Comparison of ENCODE assay signal across 36 cellular contexts in genomic region chr5:107764282-107764681, GRCh38.
"Had no signal": no experiment of that assay in that cellular context is flagged by ENCODE, and none has a peak within 500 bp of the region (broad histone marks: within the 10 kb centered on the region; RNA-seq: fewer than 3 reads in every experiment).

No MANE protein-coding gene starts in this region.

- ATAC-seq: activated CD8-positive, alpha-beta memory T cell treated with anti-CD3 and anti-CD28 coated beads, Interleukin-2, amount 10 ng/mL, durations not matched to agents 7 days and 5 days; activated CD8-positive, alpha-beta T cell treated with anti-CD3 and anti-CD28 coated beads for 36 hours; activated naive CD8-positive, alpha-beta T cell treated with anti-CD3 and anti-CD28 coated beads, Interleukin-2, amount 50 U/mL, for 24 hours had no signal

- H3K4me1 ChIP-seq: ascending aorta had no signal

- H3K9me3 ChIP-seq: ascending aorta had no signal

- H3K27ac Mint-ChIP-seq: activated B cell treated with CpG ODN at 0.5 μM for 24 hours; activated CD4-positive, alpha-beta memory T cell treated with anti-CD3 and anti-CD28 coated beads for 36 hours; activated CD4-positive, alpha-beta T cell treated with anti-CD3 and anti-CD28 coated beads, Interleukin-2, amount 10 ng/mL, durations not matched to agents 24 days and 14 days; activated CD8-positive, alpha-beta memory T cell treated with anti-CD3 and anti-CD28 coated beads, Interleukin-2, amount 10 ng/mL, durations not matched to agents 7 days and 5 days; activated CD8-positive, alpha-beta T cell treated with anti-CD3 and anti-CD28 coated beads for 36 hours; activated naive CD4-positive, alpha-beta T cell treated with anti-CD3 and anti-CD28 coated beads, Interleukin-2, amount 10 ng/mL, durations not matched to agents 7 days and 5 days; activated naive CD4-positive, alpha-beta T cell treated with anti-CD3 and anti-CD28 coated beads, Interleukin-2, amount 50 U/mL, for 24 hours; activated naive CD8-positive, alpha-beta T cell; activated naive CD8-positive, alpha-beta T cell treated with anti-CD3 and anti-CD28 coated beads, Interleukin-2, amount 10 ng/mL, durations not matched to agents 7 days and 5 days; activated naive CD8-positive, alpha-beta T cell treated with anti-CD3 and anti-CD28 coated beads, Interleukin-2, amount 50 U/mL, for 24 hours; activated T-cell treated with anti-CD3 and anti-CD28 coated beads, Interleukin-2, amount 50 U/mL, for 24 hours; activated T-helper 2 cell treated with anti-CD3 and anti-CD28 coated beads, Interferon-gamma antibody, Interleukin-2, Interleukin-4, amounts not matched to agents 10 μg/mL and 5 μg/mL and 100 μg/mL, durations not matched to agents 14 hours and 24 hours and 36 hours; brain; T-helper 1 cell treated with Interleukin-12 subunit alpha and Interleukin-12 subunit beta and Interleukin-4 antibody, amounts not matched to agents 30 μg/mL and 1 μg/mL, for 36 hours; T-helper 2 cell treated with Interferon-gamma antibody and Interleukin-4, amounts not matched to agents 5 μg/mL and 100 μg/mL, for 36 hours had no signal

- H3K27me3 ChIP-seq: ascending aorta had no signal

- DNase-seq: activated B cell treated with CpG ODN at 0.5 μM for 24 hours; activated CD4-positive, alpha-beta memory T cell treated with anti-CD3 and anti-CD28 coated beads for 36 hours; activated CD4-positive, alpha-beta T cell treated with anti-CD3 and anti-CD28 coated beads for 4 hours; activated CD4-positive, alpha-beta T cell treated with anti-CD3 and anti-CD28 coated beads, Interleukin-2, amount 10 ng/mL, durations not matched to agents 24 days and 14 days; activated CD4-positive, alpha-beta T cell treated with anti-CD3 and anti-CD28 coated beads, Interleukin-2, amount 50 U/mL, for 1 hour; activated CD4-positive, alpha-beta T cell treated with anti-CD3 and anti-CD28 coated beads, Interleukin-2, amount 50 U/mL, for 4 hours; activated CD4-positive, CD25-positive, alpha-beta regulatory T cell treated with anti-CD3 and anti-CD28 coated beads, Interleukin-2, amount 50 U/mL, for 72 hours; activated CD8-positive, alpha-beta memory T cell treated with anti-CD3 and anti-CD28 coated beads for 24 hours; activated CD8-positive, alpha-beta memory T cell treated with anti-CD3 and anti-CD28 coated beads, Interleukin-2, amount 10 ng/mL, durations not matched to agents 7 days and 5 days; activated CD8-positive, alpha-beta memory T cell treated with anti-CD3 and anti-CD28 coated beads, Interleukin-2, amount 50 U/mL, for 48 hours; activated CD8-positive, alpha-beta T cell treated with anti-CD3 and anti-CD28 coated beads for 36 hours; activated effector memory CD4-positive, alpha-beta T cell treated with Interleukin-2 at 50 U/mL for 16 hours; activated gamma-delta T cell; activated naive CD4-positive, alpha-beta T cell treated with anti-CD3 and anti-CD28 coated beads, Interleukin-2, amount 10 ng/mL, durations not matched to agents 7 days and 5 days; activated naive CD4-positive, alpha-beta T cell treated with Interleukin-2 at 50 U/mL for 16 hours; activated naive CD8-positive, alpha-beta T cell treated with anti-CD3 and anti-CD28 coated beads, Interleukin-2, amount 10 ng/mL, durations not matched to agents 7 days and 5 days; activated naive CD8-positive, alpha-beta T cell treated with anti-CD3 and anti-CD28 coated beads, Interleukin-2, amount 50 U/mL, for 24 hours; activated T-cell treated with anti-CD3 and anti-CD28 coated beads, Interleukin-2, amount 50 U/mL, for 24 hours; activated T-cell treated with anti-CD3 and anti-CD28 coated beads, Interleukin-2, amount 50 U/mL, for 48 hours; amygdala; anterior cingulate cortex; caudate nucleus; cerebellar nuclear complex; T-helper 1 cell; T-helper 2 cell; T-helper 9 cell had no signal

- H3K36me3 ChIP-seq: ascending aorta, cardiac muscle cell had no signal

- H3K4me3 Mint-ChIP-seq: activated B cell treated with CpG ODN at 0.5 μM for 24 hours; activated CD4-positive, alpha-beta memory T cell treated with anti-CD3 and anti-CD28 coated beads for 36 hours; activated CD4-positive, alpha-beta T cell treated with anti-CD3 and anti-CD28 coated beads, Interleukin-2, amount 10 ng/mL, durations not matched to agents 24 days and 14 days; activated CD8-positive, alpha-beta memory T cell treated with anti-CD3 and anti-CD28 coated beads, Interleukin-2, amount 10 ng/mL, durations not matched to agents 7 days and 5 days; activated CD8-positive, alpha-beta T cell treated with anti-CD3 and anti-CD28 coated beads for 36 hours; activated naive CD4-positive, alpha-beta T cell treated with anti-CD3 and anti-CD28 coated beads, Interleukin-2, amount 10 ng/mL, durations not matched to agents 7 days and 5 days; activated naive CD4-positive, alpha-beta T cell treated with anti-CD3 and anti-CD28 coated beads, Interleukin-2, amount 50 U/mL, for 24 hours; activated naive CD8-positive, alpha-beta T cell; activated naive CD8-positive, alpha-beta T cell treated with anti-CD3 and anti-CD28 coated beads, Interleukin-2, amount 10 ng/mL, durations not matched to agents 7 days and 5 days; activated naive CD8-positive, alpha-beta T cell treated with anti-CD3 and anti-CD28 coated beads, Interleukin-2, amount 50 U/mL, for 24 hours; activated T-cell treated with anti-CD3 and anti-CD28 coated beads, Interleukin-2, amount 50 U/mL, for 24 hours; brain; central memory CD8-positive, alpha-beta T cell; T-helper 1 cell treated with Interleukin-12 subunit alpha and Interleukin-12 subunit beta and Interleukin-4 antibody, amounts not matched to agents 30 μg/mL and 1 μg/mL, for 36 hours; T-helper 2 cell treated with Interferon-gamma antibody and Interleukin-4, amounts not matched to agents 5 μg/mL and 100 μg/mL, for 36 hours had no signal

- H3K9me3 Mint-ChIP-seq: activated B cell treated with CpG ODN at 0.5 μM for 24 hours; activated CD4-positive, alpha-beta memory T cell treated with anti-CD3 and anti-CD28 coated beads for 36 hours; activated CD4-positive, alpha-beta T cell treated with anti-CD3 and anti-CD28 coated beads, Interleukin-2, amount 10 ng/mL, durations not matched to agents 24 days and 14 days; activated CD8-positive, alpha-beta T cell treated with anti-CD3 and anti-CD28 coated beads for 36 hours; activated naive CD4-positive, alpha-beta T cell treated with anti-CD3 and anti-CD28 coated beads, Interleukin-2, amount 10 ng/mL, durations not matched to agents 7 days and 5 days; activated naive CD4-positive, alpha-beta T cell treated with anti-CD3 and anti-CD28 coated beads, Interleukin-2, amount 50 U/mL, for 24 hours; activated naive CD8-positive, alpha-beta T cell treated with anti-CD3 and anti-CD28 coated beads, Interleukin-2, amount 10 ng/mL, durations not matched to agents 7 days and 5 days; activated naive CD8-positive, alpha-beta T cell treated with anti-CD3 and anti-CD28 coated beads, Interleukin-2, amount 50 U/mL, for 24 hours; activated T-cell treated with anti-CD3 and anti-CD28 coated beads, Interleukin-2, amount 50 U/mL, for 24 hours; activated T-helper 2 cell treated with anti-CD3 and anti-CD28 coated beads, Interferon-gamma antibody, Interleukin-2, Interleukin-4, amounts not matched to agents 10 μg/mL and 5 μg/mL and 100 μg/mL, durations not matched to agents 14 hours and 24 hours and 36 hours; central memory CD8-positive, alpha-beta T cell; T-helper 1 cell treated with Interleukin-12 subunit alpha and Interleukin-12 subunit beta and Interleukin-4 antibody, amounts not matched to agents 30 μg/mL and 1 μg/mL, for 36 hours; T-helper 2 cell treated with Interferon-gamma antibody and Interleukin-4, amounts not matched to agents 5 μg/mL and 100 μg/mL, for 36 hours had no signal

- H3K4me3 ChIP-seq: ascending aorta, cardiac muscle cell had no signal

- H3K27ac ChIP-seq: ascending aorta, cardiac muscle cell, VCaP had no signal

- H3K36me3 Mint-ChIP-seq: activated CD4-positive, alpha-beta memory T cell treated with anti-CD3 and anti-CD28 coated beads for 36 hours; activated CD8-positive, alpha-beta memory T cell treated with anti-CD3 and anti-CD28 coated beads, Interleukin-2, amount 10 ng/mL, durations not matched to agents 7 days and 5 days; activated naive CD4-positive, alpha-beta T cell treated with anti-CD3 and anti-CD28 coated beads, Interleukin-2, amount 10 ng/mL, durations not matched to agents 7 days and 5 days; activated naive CD4-positive, alpha-beta T cell treated with anti-CD3 and anti-CD28 coated beads, Interleukin-2, amount 50 U/mL, for 24 hours; activated naive CD8-positive, alpha-beta T cell; activated naive CD8-positive, alpha-beta T cell treated with anti-CD3 and anti-CD28 coated beads, Interleukin-2, amount 10 ng/mL, durations not matched to agents 7 days and 5 days; brain had no signal

- H3K4me1 Mint-ChIP-seq: activated B cell treated with CpG ODN at 0.5 μM for 24 hours; activated CD4-positive, alpha-beta T cell treated with anti-CD3 and anti-CD28 coated beads, Interleukin-2, amount 10 ng/mL, durations not matched to agents 24 days and 14 days; activated CD8-positive, alpha-beta memory T cell treated with anti-CD3 and anti-CD28 coated beads, Interleukin-2, amount 10 ng/mL, durations not matched to agents 7 days and 5 days; activated naive CD4-positive, alpha-beta T cell treated with anti-CD3 and anti-CD28 coated beads, Interleukin-2, amount 10 ng/mL, durations not matched to agents 7 days and 5 days; activated naive CD4-positive, alpha-beta T cell treated with anti-CD3 and anti-CD28 coated beads, Interleukin-2, amount 50 U/mL, for 24 hours; activated naive CD8-positive, alpha-beta T cell treated with anti-CD3 and anti-CD28 coated beads, Interleukin-2, amount 10 ng/mL, durations not matched to agents 7 days and 5 days; activated naive CD8-positive, alpha-beta T cell treated with anti-CD3 and anti-CD28 coated beads, Interleukin-2, amount 50 U/mL, for 24 hours; central memory CD8-positive, alpha-beta T cell had no signal

- H3K27me3 Mint-ChIP-seq: activated B cell treated with CpG ODN at 0.5 μM for 24 hours; activated CD8-positive, alpha-beta T cell treated with anti-CD3 and anti-CD28 coated beads for 36 hours; activated naive CD8-positive, alpha-beta T cell; activated naive CD8-positive, alpha-beta T cell treated with anti-CD3 and anti-CD28 coated beads, Interleukin-2, amount 50 U/mL, for 24 hours; activated T-cell treated with anti-CD3 and anti-CD28 coated beads, Interleukin-2, amount 50 U/mL, for 24 hours; brain had no signal
